Comparison of ENCODE assay signal across 8 cellular contexts in genomic region chr16:66880288-66881013, GRCh38. TPM values are rescaled to one million over a fixed set of nuclear protein-coding genes. Genes with fewer than 3 reads are reported as not detected.
DNase-seq lines count a peak whose midpoint lies in the region; ATAC-seq and TF ChIP-seq lines count a peak whose summit lies in the region.

TSS of gene PDP2 (plus strand) at chr16:66880515. CDS start at chr16:66884285, 3,770 bp downstream.

- no peaks in the 10 kb centered on the region for H3K9me2 ChIP-seq in hepatocyte (replicated peaks; ENCODE audit: insufficient read depth)

- H3K9me3 ChIP-seq in hepatocyte (ENCODE audit: low read depth): no peaks in the 10 kb centered on the region
- H3K9me3 ChIP-seq in aorta (ENCODE audit: control insufficient read depth, low read length): no peaks in the 10 kb centered on the region

- H3K4me1 ChIP-seq in hepatocyte (ENCODE audit: insufficient read depth) (peaks cover 5% of the 10 kb centered on the region), aorta (ENCODE audit: control insufficient read depth in 1 of 2, insufficient read depth in 2 of 2, low read length in 2 of 2) (no peaks in the 10 kb centered on the region)

- peaks cover 33% of the 10 kb centered on the region for H3K79me2 ChIP-seq in hepatocyte

- ATAC-seq in GM18508 (IDR thresholded peaks at IDR 0.05; ENCODE audit: insufficient read depth, unreplicated experiment) (peak; percentile 78), HG02970 (IDR thresholded peaks at IDR 0.05; ENCODE audit: low FRiP score, unreplicated experiment) (peak; percentile 94), aorta (ENCODE audit: low FRiP score) (peak; percentile 97)

- intact Hi-C loops in aorta (cut with DNase I): no loop called here

- no peaks in the 10 kb centered on the region for H4K20me1 ChIP-seq in hepatocyte (ENCODE audit: insufficient read depth, poor library complexity, severe bottlenecking)

- H3K36me3 ChIP-seq in hepatocyte (replicated peaks; ENCODE audit: insufficient read depth, low read depth): no peaks in the 10 kb centered on the region
- peaks cover 0 to 4% of the 10 kb centered on the region in 2 donors for H3K36me3 ChIP-seq in aorta (ENCODE audit: control insufficient read depth in 1 of 2, insufficient read depth in 2 of 2, low read length in 1 of 2)

- H3K27ac ChIP-seq in hepatocyte: peak within 1 kb of the TSS; percentile 65
- no peak within 1 kb of the TSS for H3K27ac ChIP-seq in aorta (ENCODE audit: low read depth in 1 of 2, low read length in 2 of 2)

- peak; percentile 48 for DNase-seq in NCI-H187 treated with DMSO at 0.1 percent for 48 hours (lab: John Stamatoyannopoulos, UW)
- peak; percentile 78 for DNase-seq in T-helper 9 cell
- peak; percentile 98 for DNase-seq in astrocyte of the hippocampus (ENCODE audit: low read depth, low spot score)
- peak; percentile 96 for DNase-seq in hepatocyte (ENCODE audit: low spot score)
- peak; percentile 80 for DNase-seq in renal cortical epithelial cell (ENCODE audit: low read depth)
- peak; percentile 96 to 97 for DNase-seq in aorta

- peak within 1 kb of the TSS; percentile 99 for H3K4me2 ChIP-seq in hepatocyte

- TF ChIP-seq CTCF in hepatocyte (IDR thresholded peaks at IDR 0.05; ENCODE audit: poor library complexity): no peak

- WGBS in hepatocyte (ENCODE audit: low lambda C conversion rate, missing lambda C conversion rate): under 1% methylated on average over 36 of the region's 58 CpGs
- WGBS in aorta, 2 donors: 0% methylated on average over 54 to 58 of the region's 58 CpGs

- H2AFZ ChIP-seq in hepatocyte: peak within 1 kb of the TSS; percentile 90

- H3K27me3 ChIP-seq in hepatocyte (no peaks in the 10 kb centered on the region), aorta (ENCODE audit: control insufficient read depth in 1 of 2, insufficient read depth in 2 of 2, low read length in 1 of 2) (no peaks in the 10 kb centered on the region)

- H3K4me3 ChIP-seq in hepatocyte: peak within 1 kb of the TSS; percentile 69
- H3K4me3 ChIP-seq in aorta (ENCODE audit: low read length in 2 of 2): peak within 1 kb of the TSS; percentile 23 to 51

RNA-seq across cellular contexts. Expression of gene PDP2, which starts in this region (rescaled TPM):
- 9.7 and 17.7 TPM in 2 replicates for total RNA-seq in hepatocyte
- polyA plus RNA-seq in hepatocyte: 3.5 and 5.2 TPM in 2 replicates
- total RNA-seq in renal cortical epithelial cell: 8.3 and 11.5 TPM in 2 replicates
- 10 to 100 TPM in 1 of 2 donors, 1 to 10 TPM in 1; 8.9 to 10.9 TPM for total RNA-seq in aorta
- 1 to 10 TPM; 2.1 to 2.5 TPM for polyA plus RNA-seq in aorta

Comparison
In these comparisons a context has a peak if more than half of its experiments do, and no peak if none do; other contexts are left out.
1. DNase-seq: peak in every context shown above with its lines; median percentile 98 in astrocyte of the hippocampus; 96 in aorta; 96 in hepatocyte; 80 in renal cortical epithelial cell; 78 in T-helper 9 cell; 48 in NCI-H187 treated with DMSO at 0.1 percent for 48 hours.